ENCODE assay signal across 16 cellular contexts in the genomic region with DNA sequence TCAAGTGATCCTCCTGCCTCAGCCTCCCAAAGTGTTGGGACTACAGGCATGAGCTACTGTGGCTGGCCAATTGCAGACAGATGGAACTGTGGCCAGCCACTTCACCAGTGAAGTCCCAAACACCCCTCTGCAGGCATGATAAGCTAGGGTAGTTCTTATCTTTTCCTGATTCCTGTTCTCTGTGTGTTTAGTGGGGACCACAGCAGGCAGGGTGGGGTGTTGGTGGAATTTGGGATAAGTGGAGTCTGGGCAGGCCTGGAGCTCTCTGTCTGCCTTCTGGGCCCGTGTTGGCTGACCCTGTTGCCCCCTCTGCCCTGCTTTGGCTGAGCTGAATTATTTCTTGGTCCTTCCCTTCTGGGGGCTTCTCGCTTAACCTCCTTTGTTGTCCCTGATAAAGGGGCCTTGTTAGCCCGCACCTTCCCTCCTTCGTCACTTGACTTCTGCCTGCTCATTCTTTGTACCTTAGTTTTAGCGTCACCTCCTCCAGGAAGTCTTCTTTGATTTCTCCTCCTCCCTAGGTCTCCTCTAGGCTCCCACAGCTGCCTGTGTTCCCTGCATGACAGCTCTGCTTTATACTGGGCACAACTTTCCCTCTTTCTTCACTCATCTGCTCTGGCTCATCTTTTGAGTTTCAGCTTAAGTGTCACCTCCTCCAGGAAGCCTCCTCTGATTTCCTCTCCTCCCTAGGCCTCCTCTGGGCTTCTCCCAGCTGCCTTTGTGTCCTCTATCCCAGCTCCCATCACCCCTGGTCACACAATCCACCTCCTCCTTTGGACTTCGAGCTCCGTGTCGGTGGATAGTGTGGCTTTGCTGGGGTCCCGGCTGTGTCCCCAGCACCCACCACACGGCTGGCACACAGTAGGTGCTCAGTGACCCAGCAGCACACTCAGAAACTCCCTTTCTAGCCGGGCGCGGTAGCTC. TPM values are rescaled to one million over a fixed set of nuclear protein-coding genes. Genes with fewer than 3 reads are reported as not detected.
A peak's percentile ranks its signal among the peaks of the same experiment; 100 is the strongest.
DNase-seq lines count a peak whose midpoint lies in the region; ATAC-seq, FAIRE-seq and TF ChIP-seq lines count a peak whose summit lies in the region.
"Had no signal": no experiment of that assay in that cellular context is flagged by ENCODE, and none has a peak within 500 bp of the region (broad histone marks: within the 10 kb centered on the region; RNA-seq: fewer than 3 reads in every experiment).

No MANE protein-coding gene starts in this region.

- TF ChIP-seq CTCF in CD14-positive monocyte (IDR thresholded peaks at IDR 0.05) = no peak
- no peak for TF ChIP-seq CTCF in HFFc6 (IDR thresholded peaks at IDR 0.05)

- no peaks in the 10 kb centered on the region for H3K9me3 ChIP-seq in naive thymus-derived CD4-positive, alpha-beta T cell (ENCODE audit: control insufficient read depth in 2 of 3, low read length in 3 of 3)
- H3K9me3 ChIP-seq: pancreas had no signal

- peaks cover 52 to 59% of the 10 kb centered on the region in 2 donors for H3K4me1 ChIP-seq in naive thymus-derived CD4-positive, alpha-beta T cell (ENCODE audit: control insufficient read depth in 2 of 2, insufficient read depth in 2 of 2, low read length in 2 of 2)
- H3K4me1 ChIP-seq: foreskin keratinocyte had no signal

- no peak for FAIRE-seq in urothelium cell line (lab: Jason Lieb, UNC)
- FAIRE-seq: colon, D721Med, pancreas had no signal

- H3K4me3 ChIP-seq in naive thymus-derived CD4-positive, alpha-beta T cell (ENCODE audit: low read length) = peak overlapping the region; percentile 18

- H3K9me3 Mint-ChIP-seq in CD14-positive monocyte (peaks cover 0 to 3% (median 0%) of the 10 kb centered on the region in 7 donors), HFFc6 (no peaks in the 10 kb centered on the region)
- no peaks in the 10 kb centered on the region for H3K9me3 Mint-ChIP-seq in activated T-helper 1 cell treated with anti-CD3 and anti-CD28 coated beads, Interleukin-12 subunit alpha, Interleukin-12 subunit beta, Interleukin-2, Interleukin-4 antibody, amounts not matched to agents 30 ng/mL and 10 ng/mL and 1 ng/mL, durations not matched to agents 14 hours and 24 hours and 36 hours
- peaks cover 0 to 3% (median 0%) of the 10 kb centered on the region in 11 donors for H3K9me3 Mint-ChIP-seq in naive thymus-derived CD4-positive, alpha-beta T cell

- peaks cover 0 to 2% (median 2%) of the 10 kb centered on the region in 3 donors for H3K27me3 Mint-ChIP-seq in CD14-positive monocyte (ENCODE audit: low read depth in 3 of 3)
- H3K27me3 Mint-ChIP-seq in HFFc6 (ENCODE audit: insufficient read depth) = peaks cover 4% of the 10 kb centered on the region; the same call in 1 of the 2 replicates
- peaks cover 2% of the 10 kb centered on the region for H3K27me3 Mint-ChIP-seq in activated T-helper 1 cell treated with anti-CD3 and anti-CD28 coated beads, Interleukin-12 subunit alpha, Interleukin-12 subunit beta, Interleukin-2, Interleukin-4 antibody, amounts not matched to agents 30 ng/mL and 10 ng/mL and 1 ng/mL, durations not matched to agents 14 hours and 24 hours and 36 hours (ENCODE audit: insufficient read depth)
- H3K27me3 Mint-ChIP-seq in naive thymus-derived CD4-positive, alpha-beta T cell = peaks cover 0 to 2% (median 0%) of the 10 kb centered on the region in 5 donors

- peaks cover 11 to 16% of the 10 kb centered on the region in 2 donors for H3K36me3 Mint-ChIP-seq in CD14-positive monocyte
- no peaks in the 10 kb centered on the region for H3K36me3 Mint-ChIP-seq in HFFc6 (ENCODE audit: low read depth)
- H3K36me3 Mint-ChIP-seq in activated T-helper 1 cell treated with anti-CD3 and anti-CD28 coated beads, Interleukin-12 subunit alpha, Interleukin-12 subunit beta, Interleukin-2, Interleukin-4 antibody, amounts not matched to agents 30 ng/mL and 10 ng/mL and 1 ng/mL, durations not matched to agents 14 hours and 24 hours and 36 hours (ENCODE audit: low read depth) = peaks cover 36% of the 10 kb centered on the region
- H3K36me3 Mint-ChIP-seq in naive thymus-derived CD4-positive, alpha-beta T cell = peaks cover 0 to 44% (median 18%) of the 10 kb centered on the region in 5 donors

- POLR2A ChIA-PET in naive thymus-derived CD4-positive, alpha-beta T cell (lab: Charles Lee) = interaction anchor here (0.6 to 3.9 kb wide), 12 partner anchors 11 to 591 kb away, joined by 3 to 21 read pairs (median 4); partner anchors contain the start of gene TLE6

- H3K4me1 Mint-ChIP-seq in CD14-positive monocyte = peaks cover 65% of the 10 kb centered on the region
- H3K4me1 Mint-ChIP-seq in HFFc6 (ENCODE audit: low read depth) = peaks cover 21% of the 10 kb centered on the region
- peaks cover 50% of the 10 kb centered on the region for H3K4me1 Mint-ChIP-seq in activated T-helper 1 cell treated with anti-CD3 and anti-CD28 coated beads, Interleukin-12 subunit alpha, Interleukin-12 subunit beta, Interleukin-2, Interleukin-4 antibody, amounts not matched to agents 30 ng/mL and 10 ng/mL and 1 ng/mL, durations not matched to agents 14 hours and 24 hours and 36 hours (ENCODE audit: low read depth)
- H3K4me1 Mint-ChIP-seq in naive thymus-derived CD4-positive, alpha-beta T cell = peaks cover 37 to 62% (median 49%) of the 10 kb centered on the region in 7 donors

- peak overlapping the region in 1 of 2 donors; percentile 39 for H3K4me3 Mint-ChIP-seq in CD14-positive monocyte
- peak overlapping the region; percentile 99; the same call in 1 of the 2 replicates for H3K4me3 Mint-ChIP-seq in HFFc6
- H3K4me3 Mint-ChIP-seq in activated T-helper 1 cell treated with anti-CD3 and anti-CD28 coated beads, Interleukin-12 subunit alpha, Interleukin-12 subunit beta, Interleukin-2, Interleukin-4 antibody, amounts not matched to agents 30 ng/mL and 10 ng/mL and 1 ng/mL, durations not matched to agents 14 hours and 24 hours and 36 hours = peak overlapping the region; percentile 83
- H3K4me3 Mint-ChIP-seq in naive thymus-derived CD4-positive, alpha-beta T cell = peak overlapping the region; percentile 86 to 99 (median 94)

- H3K27me3 ChIP-seq in naive thymus-derived CD4-positive, alpha-beta T cell (ENCODE audit: control insufficient read depth in 2 of 2, insufficient read depth in 2 of 2, low read length in 2 of 2) = no peaks in the 10 kb centered on the region
- H3K27me3 ChIP-seq: foreskin keratinocyte, pancreas had no signal

- DNase-seq in CD14-positive monocyte (ENCODE audit: low spot score) (peak; percentile 27), HFFc6 (no peak), urothelium cell line (ENCODE audit: low spot score) (no peak), SHP77 (lab: John Stamatoyannopoulos, UW) (no peak), NCI-H1105 treated with DMSO at 0.1 percent for 48 hours (lab: John Stamatoyannopoulos, UW) (no peak)
- no peak for DNase-seq in activated T-helper 1 cell treated with anti-CD3 and anti-CD28 coated beads, Interleukin-12 subunit alpha, Interleukin-12 subunit beta, Interleukin-2, Interleukin-4 antibody, amounts not matched to agents 30 ng/mL and 10 ng/mL and 1 ng/mL, durations not matched to agents 14 hours and 24 hours and 36 hours (ENCODE audit: low spot score)
- no peak for DNase-seq in naive thymus-derived CD4-positive, alpha-beta T cell
- no peak for DNase-seq in stimulated activated CD4-positive, alpha-beta T cell treated with anti-CD3 and anti-CD28 coated beads, Interleukin-2, amount 100 ng/mL, for 24 hours
- DNase-seq: foreskin keratinocyte; left cardiac atrium; MV-4-11; stimulated activated CD4-positive, alpha-beta T cell treated with anti-CD3 and anti-CD28 coated beads, Interleukin-2, amount 100 ng/mL, for 48 hours; substantia nigra had no signal

- no peak for ATAC-seq in naive thymus-derived CD4-positive, alpha-beta T cell
- ATAC-seq: foreskin keratinocyte, pancreas had no signal

- intact Hi-C loops in CD14-positive monocyte (cut with micrococcal nuclease) = loop anchor here in 1 of 2 donors (5.0 to 10.0 kb wide), 2 partner anchors 37 to 359 kb away; no protein-coding TSS in a partner anchor
- intact Hi-C loops in activated T-helper 1 cell treated with anti-CD3 and anti-CD28 coated beads, Interleukin-12 subunit alpha, Interleukin-12 subunit beta, Interleukin-2, Interleukin-4 antibody, amounts not matched to agents 30 ng/mL and 10 ng/mL and 1 ng/mL, durations not matched to agents 14 hours and 24 hours and 36 hours (cut with micrococcal nuclease) = loop anchor here (2.0 to 10.0 kb wide), 3 partner anchors 399 to 1221 kb away; partner anchors contain the start of genes CACTIN, CHAF1A, SGTA and SH3GL1
- intact Hi-C loops in naive thymus-derived CD4-positive, alpha-beta T cell (cut with micrococcal nuclease) = loop anchor here (2.0 to 5.0 kb wide), 4 partner anchors 233 to 1218 kb away; partner anchors contain the start of genes CHAF1A (in 1 of the 2), MRPL54 (in 1 of the 2), SH3GL1 (in 1 of the 2) and ZNF57 (in 1 of the 2)

- H3K36me3 ChIP-seq in naive thymus-derived CD4-positive, alpha-beta T cell (ENCODE audit: control insufficient read depth in 2 of 3, insufficient read depth in 3 of 3, low read length in 3 of 3) = peaks cover 0 to 40% (median 12%) of the 10 kb centered on the region in 3 experiments
- H3K36me3 ChIP-seq: pancreas had no signal

- H3K27ac Mint-ChIP-seq in CD14-positive monocyte (peak overlapping the region; percentile 63 to 97 (median 79)), HFFc6 (peak overlapping the region; percentile 18; the same call in 1 of the 2 replicates)
- peak overlapping the region; percentile 69 for H3K27ac Mint-ChIP-seq in activated T-helper 1 cell treated with anti-CD3 and anti-CD28 coated beads, Interleukin-12 subunit alpha, Interleukin-12 subunit beta, Interleukin-2, Interleukin-4 antibody, amounts not matched to agents 30 ng/mL and 10 ng/mL and 1 ng/mL, durations not matched to agents 14 hours and 24 hours and 36 hours
- peak overlapping the region; percentile 78 to 99 (median 91) for H3K27ac Mint-ChIP-seq in naive thymus-derived CD4-positive, alpha-beta T cell

- H3K27ac ChIP-seq in naive thymus-derived CD4-positive, alpha-beta T cell (ENCODE audit: low read depth, low read length) = peak overlapping the region; percentile 34
- H3K27ac ChIP-seq: foreskin keratinocyte had no signal

- CTCF ChIA-PET in naive thymus-derived CD4-positive, alpha-beta T cell (lab: Charles Lee) = interaction anchor here (0.6 to 1.8 kb wide), 4 partner anchors 20 to 205 kb away, joined by 3 to 5 read pairs (median 3); no protein-coding TSS in a partner anchor

RNA-seq across cellular contexts. Expression of gene NCLN, which starts 1.7 kb away (rescaled TPM):
- 10 to 100 TPM; 28.6 to 34.5 TPM for polyA plus RNA-seq in CD14-positive monocyte
- total RNA-seq in HFFc6 (2021; fragmentation: NEBNext Ultra II Directional; extraction: Animal tissue kit (Norgen Biotek cat#: 25700)) = 100 to 1,000 TPM in 4 of 6 experiments, 10 to 100 TPM in 2; 98.1 to 130 (median 106) TPM
- total RNA-seq in activated T-helper 1 cell treated with anti-CD3 and anti-CD28 coated beads, Interleukin-12 subunit alpha, Interleukin-12 subunit beta, Interleukin-2, Interleukin-4 antibody, amounts not matched to agents 30 ng/mL and 10 ng/mL and 1 ng/mL, durations not matched to agents 14 hours and 24 hours and 36 hours = 112 and 118 TPM in 2 replicates
- 10 to 100 TPM; 45.4 to 64.7 (median 53.7) TPM for total RNA-seq in naive thymus-derived CD4-positive, alpha-beta T cell
- 10 to 100 TPM; 19.9 to 48.1 TPM for polyA plus RNA-seq in naive thymus-derived CD4-positive, alpha-beta T cell

RNA-seq across cellular contexts. Expression of gene S1PR4, which starts 5.4 kb away (rescaled TPM):
- polyA plus RNA-seq in CD14-positive monocyte = 100 to 1,000 TPM; 105 to 131 TPM
- total RNA-seq in HFFc6 (2021; fragmentation: NEBNext Ultra II Directional; extraction: Animal tissue kit (Norgen Biotek cat#: 25700)) = not detected
- 44.3 and 45.3 TPM in 2 replicates for total RNA-seq in activated T-helper 1 cell treated with anti-CD3 and anti-CD28 coated beads, Interleukin-12 subunit alpha, Interleukin-12 subunit beta, Interleukin-2, Interleukin-4 antibody, amounts not matched to agents 30 ng/mL and 10 ng/mL and 1 ng/mL, durations not matched to agents 14 hours and 24 hours and 36 hours
- 100 to 1,000 TPM in 3 of 5 experiments, 10 to 100 TPM in 2; 61.0 to 238 (median 181) TPM for total RNA-seq in naive thymus-derived CD4-positive, alpha-beta T cell
- polyA plus RNA-seq in naive thymus-derived CD4-positive, alpha-beta T cell = 100 to 1,000 TPM; 332 to 589 TPM

RNA-seq across cellular contexts. Expression of gene CELF5, which starts 40.5 kb away (rescaled TPM):
- polyA plus RNA-seq in CD14-positive monocyte = not detected
- under 1 TPM in 3 of 6 experiments, not detected in 3; 0.20 to 0.46 (median 0.30) TPM for total RNA-seq in HFFc6 (2021; fragmentation: NEBNext Ultra II Directional; extraction: Animal tissue kit (Norgen Biotek cat#: 25700))
- total RNA-seq in activated T-helper 1 cell treated with anti-CD3 and anti-CD28 coated beads, Interleukin-12 subunit alpha, Interleukin-12 subunit beta, Interleukin-2, Interleukin-4 antibody, amounts not matched to agents 30 ng/mL and 10 ng/mL and 1 ng/mL, durations not matched to agents 14 hours and 24 hours and 36 hours = 0.08 and 0.12 TPM in 2 replicates
- total RNA-seq in naive thymus-derived CD4-positive, alpha-beta T cell = under 1 TPM; 0.16 to 0.27 (median 0.17) TPM
- polyA plus RNA-seq in naive thymus-derived CD4-positive, alpha-beta T cell = not detected

RNA-seq across cellular contexts. Expression of gene GNA15, which starts 48.1 kb away (rescaled TPM):
- 10 to 100 TPM; 38.7 to 41.3 TPM for polyA plus RNA-seq in CD14-positive monocyte
- total RNA-seq in HFFc6 (2021; fragmentation: NEBNext Ultra II Directional; extraction: Animal tissue kit (Norgen Biotek cat#: 25700)) = not detected
- total RNA-seq in activated T-helper 1 cell treated with anti-CD3 and anti-CD28 coated beads, Interleukin-12 subunit alpha, Interleukin-12 subunit beta, Interleukin-2, Interleukin-4 antibody, amounts not matched to agents 30 ng/mL and 10 ng/mL and 1 ng/mL, durations not matched to agents 14 hours and 24 hours and 36 hours = 103 and 109 TPM in 2 replicates
- total RNA-seq in naive thymus-derived CD4-positive, alpha-beta T cell = 100 to 1,000 TPM in 1 of 5 experiments, 10 to 100 TPM in 1, 1 to 10 TPM in 1, under 1 TPM in 2; 0.73 to 131 (median 6.6) TPM
- under 1 TPM in 1 of 2 donors, not detected in 1; 0.09 TPM for polyA plus RNA-seq in naive thymus-derived CD4-positive, alpha-beta T cell

Comparison
In these comparisons a context has a peak if more than half of its experiments do, and no peak if none do; other contexts are left out.
1. H3K27ac Mint-ChIP-seq: peak in every context shown above with its lines; median percentile 91 in naive thymus-derived CD4-positive, alpha-beta T cell; 79 in CD14-positive monocyte; 69 in activated T-helper 1 cell treated with anti-CD3 and anti-CD28 coated beads, Interleukin-12 subunit alpha, Interleukin-12 subunit beta, Interleukin-2, Interleukin-4 antibody, amounts not matched to agents 30 ng/mL and 10 ng/mL and 1 ng/mL, durations not matched to agents 14 hours and 24 hours and 36 hours; 18 in HFFc6.
2. RNA of gene S1PR4, which starts 5.4 kb away (total RNA-seq): 61.0 to 238 TPM in naive thymus-derived CD4-positive, alpha-beta T cell and 44.3 to 45.3 TPM in activated T-helper 1 cell treated with anti-CD3 and anti-CD28 coated beads, Interleukin-12 subunit alpha, Interleukin-12 subunit beta, Interleukin-2, Interleukin-4 antibody, amounts not matched to agents 30 ng/mL and 10 ng/mL and 1 ng/mL, durations not matched to agents 14 hours and 24 hours and 36 hours; not detected in HFFc6; every median in the first group is over 10 times any median in the second.